Comparison of ENCODE assay signal across 8 cellular contexts in genomic region chr7:99365318-99366141, GRCh38. TPM values are rescaled to one million over a fixed set of nuclear protein-coding genes. Genes with fewer than 3 reads are reported as not detected.
DNase-seq lines count a peak whose midpoint lies in the region; ATAC-seq and TF ChIP-seq lines count a peak whose summit lies in the region.

No MANE protein-coding gene starts in this region.

- peaks cover 26% of the 10 kb centered on the region for H3K36me3 Mint-ChIP-seq in endothelial cell (ENCODE audit: low read depth, unreplicated experiment)

- no peak overlapping the region for H3K27ac Mint-ChIP-seq in endothelial cell (ENCODE audit: unreplicated experiment)

- TF ChIP-seq CTCF in C4-2B (conservative IDR thresholded peaks at IDR 0.05) (peak; percentile 86), HL-60 (IDR thresholded peaks at IDR 0.05; ENCODE audit: insufficient read depth, low read length) (peak; percentile 38), endothelial cell (IDR thresholded peaks at IDR 0.05; ENCODE audit: unreplicated experiment) (peak; percentile 51), omental fat pad (IDR thresholded peaks at IDR 0.05) (no peak)

- H3K27me3 Mint-ChIP-seq in endothelial cell (ENCODE audit: unreplicated experiment) = peaks cover under 1% of the 10 kb centered on the region

- DNase-seq in HL-60 (ENCODE audit: low read depth in 1 of 2, low spot score in 1 of 2) (peak in 1 of 2 experiments; percentile 51), endothelial cell (ENCODE audit: low spot score) (peak; percentile 61), omental fat pad (ENCODE audit: low spot score) (no peak)
- DNase-seq in activated CD4-positive, alpha-beta T cell treated with anti-CD3 and anti-CD28 coated beads, Interleukin-2, amount 50 U/mL, for 48 hours = peak; percentile 53 to 62

- H3K9me3 Mint-ChIP-seq in endothelial cell (ENCODE audit: unreplicated experiment) = no peaks in the 10 kb centered on the region

- no peak overlapping the region for H3K27ac ChIP-seq in C4-2B
- H3K27ac ChIP-seq in HL-60 (replicated peaks) = no peak overlapping the region

- H3K4me3 Mint-ChIP-seq in endothelial cell (ENCODE audit: unreplicated experiment) = no peak overlapping the region

- H3K4me1 Mint-ChIP-seq in endothelial cell (ENCODE audit: unreplicated experiment) = no peaks in the 10 kb centered on the region

- no peak overlapping the region for H3K4me3 ChIP-seq in HL-60 (replicated peaks; ENCODE audit: insufficient read depth, low read length)

- peak; percentile 41 for ATAC-seq in omental fat pad (ENCODE audit: low FRiP score)
- no peak for ATAC-seq in HG03571 (IDR thresholded peaks at IDR 0.05; ENCODE audit: unreplicated experiment)
- ATAC-seq in GM18868 (IDR thresholded peaks at IDR 0.05; ENCODE audit: unreplicated experiment) = no peak
- no peak for ATAC-seq in GM18870 (IDR thresholded peaks at IDR 0.05; ENCODE audit: unreplicated experiment)

- H3K27me3 ChIP-seq in HL-60 (ENCODE audit: insufficient read depth, poor library complexity, severe bottlenecking) = no peaks in the 10 kb centered on the region

RNA-seq across cellular contexts. Expression of gene ARPC1B, which starts 9.0 kb away (rescaled TPM):
- total RNA-seq in endothelial cell (ENCODE audit: unreplicated experiment) = 124 TPM
- 100 to 1,000 TPM; 221 to 387 (median 302) TPM for total RNA-seq in omental fat pad

RNA-seq across cellular contexts. Expression of gene ARPC1A, which starts 39.8 kb away (rescaled TPM):
- total RNA-seq in endothelial cell (ENCODE audit: unreplicated experiment) = 196 TPM
- 100 to 1,000 TPM; 103 to 137 (median 124) TPM for total RNA-seq in omental fat pad

RNA-seq across cellular contexts. Expression of gene PDAP1, which starts 42.9 kb away (rescaled TPM):
- 107 TPM for total RNA-seq in endothelial cell (ENCODE audit: unreplicated experiment)
- total RNA-seq in omental fat pad = 10 to 100 TPM; 41.9 to 70.2 (median 54.7) TPM

RNA-seq across cellular contexts. Expression of gene BUD31, which starts 43.2 kb away (rescaled TPM):
- total RNA-seq in endothelial cell (ENCODE audit: unreplicated experiment) = 73.4 TPM
- total RNA-seq in omental fat pad = 10 to 100 TPM; 52.9 to 68.3 (median 64.8) TPM

Comparison
In these comparisons a context has a peak if more than half of its experiments do, and no peak if none do; other contexts are left out.
1. CTCF ChIP-seq: peak in C4-2B (single experiment), HL-60 (single experiment) and endothelial cell (single experiment); none in omental fat pad (0 of 3).